Comparison of ENCODE assay signal across 8 cellular contexts in genomic region chr4:78057600-78058560, GRCh38. TPM values are rescaled to one million over a fixed set of nuclear protein-coding genes. Genes with fewer than 3 reads are reported as not detected.
DNase-seq lines count a peak whose midpoint lies in the region; ATAC-seq and TF ChIP-seq lines count a peak whose summit lies in the region.

No MANE protein-coding gene starts in this region.

- DNase-seq in ELF-1 (ENCODE audit: low read depth, low spot score), result peak; percentile 69
- DNase-seq in dedifferentiated amniotic fluid mesenchymal stem cell (ENCODE audit: extremely low spot score), result peak; percentile 47
- peak; percentile 67 for DNase-seq in left lobe of liver (ENCODE audit: low spot score)
- peak; percentile 37 for DNase-seq in stimulated activated CD4-positive, alpha-beta T cell treated with anti-CD3 and anti-CD28 coated beads, Interleukin-4, amount 100 ng/mL, for 1 hour
- no peak for DNase-seq in G401 (ENCODE audit: low spot score)

- H3K79me2 ChIP-seq in SU-DHL-6 (ENCODE audit: insufficient read depth, low read length), result no peaks in the 10 kb centered on the region

- peak overlapping the region; percentile 64 for H2AFZ ChIP-seq in SU-DHL-6 (ENCODE audit: low read depth, low read length, severe bottlenecking)

- no peaks in the 10 kb centered on the region for H3K9me3 ChIP-seq in SU-DHL-6 (ENCODE audit: insufficient read depth, low read length)

- no peaks in the 10 kb centered on the region for H3K9me2 ChIP-seq in SU-DHL-6 (replicated peaks; ENCODE audit: insufficient read depth, low read length)

- no peaks in the 10 kb centered on the region for H3F3A ChIP-seq in SU-DHL-6 (ENCODE audit: insufficient read depth)

- peak; percentile 17 for ATAC-seq in HG02870 (IDR thresholded peaks at IDR 0.05; ENCODE audit: unreplicated experiment)
- peak; percentile 87 for ATAC-seq in left lobe of liver
- no peak for ATAC-seq in GM21825 (IDR thresholded peaks at IDR 0.05; ENCODE audit: unreplicated experiment)

- no peaks in the 10 kb centered on the region for H3K27me3 ChIP-seq in SU-DHL-6 (ENCODE audit: low read length)

- peak overlapping the region; percentile 63 for H3K4me2 ChIP-seq in SU-DHL-6 (ENCODE audit: low read depth, low read length, poor library complexity, severe bottlenecking)

- peak overlapping the region; percentile 41; the same call in 1 of the 2 replicates for H3K9ac ChIP-seq in SU-DHL-6 (ENCODE audit: low read length)

- no peak for TF ChIP-seq CTCF in SU-DHL-6 (IDR thresholded peaks at IDR 0.05; ENCODE audit: insufficient read depth, low read length, poor library complexity, severe bottlenecking)

- H3K4me3 ChIP-seq in SU-DHL-6 (ENCODE audit: insufficient read depth, low read length, poor library complexity, severe bottlenecking), result peak overlapping the region; percentile 47

- H3K27ac ChIP-seq in SU-DHL-6 (ENCODE audit: low read depth, low read length), result no peak overlapping the region

- H4K20me1 ChIP-seq in SU-DHL-6 (ENCODE audit: low read depth, low read length), result no peaks in the 10 kb centered on the region

- H3K36me3 ChIP-seq in SU-DHL-6 (ENCODE audit: low read length), result no peaks in the 10 kb centered on the region

- in situ Hi-C loops in G401 (cut with HindIII; ENCODE audit: low sequenced_read_pairs), result no loop called here

RNA-seq across cellular contexts. Expression of gene FRAS1, which starts 0.8 kb away (rescaled TPM):
- total RNA-seq in left lobe of liver, result 0.65 TPM
- total RNA-seq in G401 (2014; rRNA removed; shearing (Covaris generic)), result not detected in 2 replicates
